In genomic region chr5:148786456-148786855, GRCh38 we compare ENCODE assay signal across 21 cellular contexts.
"Had no signal": no experiment of that assay in that cellular context is flagged by ENCODE, and none has a peak within 500 bp of the region (broad histone marks: within the 10 kb centered on the region; RNA-seq: fewer than 3 reads in every experiment).

No MANE protein-coding gene starts in this region.

- H3K27me3 ChIP-seq: ascending aorta, colonic mucosa had no signal

- H3K9me3 ChIP-seq: ascending aorta, colonic mucosa had no signal

- H3K27ac ChIP-seq: ascending aorta, colonic mucosa, KMS-11 had no signal

- H3K27me3 Mint-ChIP-seq: brain had no signal

- H3K4me3 Mint-ChIP-seq: activated CD8-positive, alpha-beta T cell treated with anti-CD3 and anti-CD28 coated beads, Interleukin-2, amount 10 ng/mL, durations not matched to agents 7 days and 5 days; activated naive CD8-positive, alpha-beta T cell treated with anti-CD3 and anti-CD28 coated beads, Interleukin-2, amount 10 ng/mL, durations not matched to agents 7 days and 5 days; brain; WTC11 had no signal

- H3K36me3 ChIP-seq: ascending aorta, colonic mucosa had no signal

- H3K27ac Mint-ChIP-seq: activated CD8-positive, alpha-beta T cell treated with anti-CD3 and anti-CD28 coated beads, Interleukin-2, amount 10 ng/mL, durations not matched to agents 7 days and 5 days; activated naive CD8-positive, alpha-beta T cell treated with anti-CD3 and anti-CD28 coated beads, Interleukin-2, amount 10 ng/mL, durations not matched to agents 7 days and 5 days; brain; WTC11 had no signal

- H3K4me1 ChIP-seq: ascending aorta, colonic mucosa had no signal

- H3K4me1 Mint-ChIP-seq: brain, WTC11 had no signal

- ATAC-seq: activated CD8-positive, alpha-beta T cell treated with anti-CD3 and anti-CD28 coated beads, Interleukin-2, amount 10 ng/mL, durations not matched to agents 7 days and 5 days; WTC11 had no signal

- H3K9ac ChIP-seq: KMS-11 had no signal

- H3K36me3 Mint-ChIP-seq: activated naive CD8-positive, alpha-beta T cell treated with anti-CD3 and anti-CD28 coated beads, Interleukin-2, amount 10 ng/mL, durations not matched to agents 7 days and 5 days; brain; WTC11 had no signal

- H3K4me3 ChIP-seq: ascending aorta, colonic mucosa had no signal

- DNase-seq: activated CD4-positive, alpha-beta T cell treated with anti-CD3 and anti-CD28 coated beads for 48 hours; activated CD4-positive, alpha-beta T cell treated with anti-CD3 and anti-CD28 coated beads, Interleukin-2, amount 50 U/mL, for 4 hours; activated CD4-positive, CD25-positive, alpha-beta regulatory T cell treated with anti-CD3 and anti-CD28 coated beads, Interleukin-2, amount 50 U/mL, for 72 hours; activated CD8-positive, alpha-beta memory T cell treated with anti-CD3 and anti-CD28 coated beads, Interleukin-2, amount 50 U/mL, for 48 hours; activated CD8-positive, alpha-beta T cell treated with anti-CD3 and anti-CD28 coated beads, Interleukin-2, amount 10 ng/mL, durations not matched to agents 7 days and 5 days; activated naive CD4-positive, alpha-beta T cell treated with anti-CD3 and anti-CD28 coated beads, Interleukin-2, amount 50 U/mL, for 16 hours; activated naive CD8-positive, alpha-beta T cell treated with anti-CD3 and anti-CD28 coated beads, Interleukin-2, amount 10 ng/mL, durations not matched to agents 7 days and 5 days; activated T-cell treated with anti-CD3 and anti-CD28 coated beads, Interleukin-2, amount 50 U/mL, for 1 hour; amniotic stem cell; colonic mucosa; MM.1S; NCI-H1105; NCI-H1436; NCI-H1694 treated with DMSO at 0.1 percent for 48 hours; NCI-H2029 treated with DMSO at 0.1 percent for 48 hours; NCI-H524; SHP77 treated with DMSO at 0.1 percent for 48 hours had no signal

- H3K4me2 ChIP-seq: KMS-11 had no signal
